ENCODE assay signal across 21 cellular contexts in genomic region chr5:10081584-10081983, GRCh38.
"Had no signal": no experiment of that assay in that cellular context is flagged by ENCODE, and none has a peak within 500 bp of the region (broad histone marks: within the 10 kb centered on the region; RNA-seq: fewer than 3 reads in every experiment).

No MANE protein-coding gene starts in this region.

- H3K4me1 ChIP-seq: esophagus squamous epithelium, gastrocnemius medialis, heart right ventricle, left lung, lower lobe of right lung had no signal

- H3K27me3 ChIP-seq: gastrocnemius medialis, left lung had no signal

- H3K36me3 ChIP-seq: esophagus squamous epithelium, gastrocnemius medialis, heart right ventricle, left lung, lower lobe of right lung had no signal

- H3K9me3 ChIP-seq: esophagus squamous epithelium, gastrocnemius medialis, heart right ventricle, left lung, lower lobe of right lung, mucosa of descending colon had no signal

- DNase-seq: dermis blood vessel endothelial cell; dorsolateral prefrontal cortex; effector CD4-positive, alpha-beta T cell; effector memory CD4-positive, alpha-beta T cell; esophagus squamous epithelium; foreskin fibroblast; foreskin melanocyte; gastrocnemius medialis; glutamatergic neuron; head of caudate nucleus; heart right ventricle; hippocampal formation; left cardiac atrium; left lung; left ventricle myocardium superior; lower lobe of right lung; mesenchymal stem cell; mucosa of descending colon; naive B cell; naive thymus-derived CD8-positive, alpha-beta T cell had no signal

- H3K27ac ChIP-seq: coronary artery, dorsolateral prefrontal cortex, esophagus squamous epithelium, gastrocnemius medialis, heart right ventricle, left lung, lower lobe of right lung had no signal

- H3K4me3 ChIP-seq: coronary artery, dorsolateral prefrontal cortex, esophagus squamous epithelium, gastrocnemius medialis, heart right ventricle, left lung, lower lobe of right lung, mucosa of descending colon had no signal
